Comparison of ENCODE assay signal across 8 cellular contexts in the genomic region with DNA sequence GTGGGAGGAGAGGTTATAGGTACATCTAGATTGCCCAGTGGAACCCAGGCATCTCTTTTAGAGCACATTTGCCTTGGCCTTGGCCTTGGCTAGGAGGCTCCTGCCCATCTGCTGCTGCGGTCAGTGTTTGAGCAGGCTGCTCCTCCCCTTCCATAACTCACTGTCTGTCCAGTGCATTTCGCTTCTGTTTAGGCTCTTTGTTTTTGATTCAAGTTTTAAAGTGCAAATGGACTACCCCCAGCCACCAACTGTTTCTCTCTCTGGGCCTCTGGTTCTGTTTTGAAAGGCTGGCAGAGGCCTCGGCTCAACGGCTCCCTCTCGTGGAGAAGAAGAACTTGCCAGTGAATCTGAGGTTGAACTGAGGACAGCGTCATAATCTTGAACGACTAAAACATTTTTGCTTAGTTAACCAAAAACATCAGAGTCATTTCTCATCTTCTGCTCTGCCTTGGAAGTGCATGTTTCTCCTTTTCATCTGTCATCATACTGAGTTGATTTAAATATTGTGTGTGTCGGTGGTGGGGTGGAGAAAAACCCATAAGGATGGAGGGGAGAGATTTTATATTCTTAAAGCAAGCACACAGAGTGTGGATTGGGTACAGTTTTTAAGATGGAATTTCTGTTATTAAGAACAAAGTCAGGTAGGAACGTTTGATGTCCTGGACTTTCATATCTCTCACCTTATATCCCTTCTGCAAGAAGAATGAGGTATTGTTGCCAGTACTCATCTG.
A peak's percentile ranks its signal among the peaks of the same experiment; 100 is the strongest.
DNase-seq lines count a peak whose midpoint lies in the region; ATAC-seq and FAIRE-seq lines count a peak whose summit lies in the region.

No MANE protein-coding gene starts in this region.

- H4K8ac ChIP-seq in neuronal stem cell (ENCODE audit: low read depth, low read length), result no peak overlapping the region

- H3K9me3 ChIP-seq in neuronal stem cell (replicated peaks in 1 of 2; ENCODE audit: control insufficient read depth in 2 of 2, insufficient read depth in 1 of 2, low read depth in 1 of 2, low read length in 2 of 2), result no peaks in the 10 kb centered on the region

- no peak overlapping the region for H2AK5ac ChIP-seq in neuronal stem cell (ENCODE audit: low read depth, low read length)

- no peak overlapping the region for H3K14ac ChIP-seq in neuronal stem cell (ENCODE audit: low read length)

- no peak for FAIRE-seq in RCC 7860 (lab: Jason Lieb, UNC)

- no peak overlapping the region for H4K91ac ChIP-seq in neuronal stem cell (ENCODE audit: low read depth, low read length, poor library complexity)

- no peak overlapping the region for H3K4ac ChIP-seq in neuronal stem cell (ENCODE audit: low read length)

- no peak overlapping the region for H2BK12ac ChIP-seq in neuronal stem cell (ENCODE audit: low read length)

- peaks cover 0 to 3% of the 10 kb centered on the region in 2 donors for H3K4me1 ChIP-seq in neuronal stem cell (ENCODE audit: control insufficient read depth in 2 of 2, insufficient read depth in 1 of 2, low read depth in 1 of 2, low read length in 2 of 2)

- ATAC-seq in HG02798 (IDR thresholded peaks at IDR 0.05; ENCODE audit: poor library complexity, unreplicated experiment), result peak; percentile 42
- peak; percentile 87 for ATAC-seq in activated T-helper 17 cell treated with anti-CD3 and anti-CD28 coated beads, Interleukin-2, amount 50 U/mL, for 72 hours (replicated peaks)
- ATAC-seq in HG03280 (IDR thresholded peaks at IDR 0.05; ENCODE audit: unreplicated experiment), result no peak

- H3K27me3 Mint-ChIP-seq in activated T-helper 17 cell treated with anti-CD3 and anti-CD28 coated beads, Interleukin-2, amount 50 U/mL, for 72 hours, result no peaks in the 10 kb centered on the region

- no peak overlapping the region for H3K4me3 ChIP-seq in neuronal stem cell (ENCODE audit: low read length in 2 of 2)

- no peak overlapping the region for H3K4me2 ChIP-seq in neuronal stem cell (ENCODE audit: insufficient read depth, low read length, poor library complexity, severe bottlenecking)

- peaks cover 25% of the 10 kb centered on the region for H3K4me1 Mint-ChIP-seq in activated T-helper 17 cell treated with anti-CD3 and anti-CD28 coated beads, Interleukin-2, amount 50 U/mL, for 72 hours

- peak overlapping the region; percentile 60 for H3K27ac Mint-ChIP-seq in activated T-helper 17 cell treated with anti-CD3 and anti-CD28 coated beads, Interleukin-2, amount 50 U/mL, for 72 hours

- no peaks in the 10 kb centered on the region for H3K27me3 ChIP-seq in neuronal stem cell (ENCODE audit: control insufficient read depth in 3 of 3, insufficient read depth in 3 of 3, low read depth in 1 of 3, low read length in 3 of 3)

- H3K23ac ChIP-seq in neuronal stem cell (ENCODE audit: low read depth, low read length, poor library complexity), result no peak overlapping the region

- H3K79me1 ChIP-seq in neuronal stem cell (ENCODE audit: low read depth, low read length), result peaks cover 2% of the 10 kb centered on the region

- peaks cover 95% of the 10 kb centered on the region for H3K36me3 Mint-ChIP-seq in activated T-helper 17 cell treated with anti-CD3 and anti-CD28 coated beads, Interleukin-2, amount 50 U/mL, for 72 hours (ENCODE audit: low read depth)

- H3K36me3 ChIP-seq in neuronal stem cell (replicated peaks in 1 of 2; ENCODE audit: control insufficient read depth in 2 of 2, insufficient read depth in 2 of 2, low read length in 2 of 2), result peaks cover 24 to 71% of the 10 kb centered on the region in 2 donors

- no peaks in the 10 kb centered on the region for H3K9me3 Mint-ChIP-seq in activated T-helper 17 cell treated with anti-CD3 and anti-CD28 coated beads, Interleukin-2, amount 50 U/mL, for 72 hours

- DNase-seq in CMK (ENCODE audit: low read depth), result peak; percentile 24
- DNase-seq in RCC 7860 (ENCODE audit: low spot score), result peak; percentile 24
- DNase-seq in fibroblast of peridontal ligament (ENCODE audit: extremely low read depth), result peak; percentile 91
- DNase-seq in neuronal stem cell (ENCODE audit: low spot score), result peak; percentile 47
- DNase-seq in stromal cell of bone marrow (ENCODE audit: low read depth), result peak; percentile 81

- no peak overlapping the region for H2AFZ ChIP-seq in neuronal stem cell (ENCODE audit: low read length)

- H3K27ac ChIP-seq in neuronal stem cell (replicated peaks; ENCODE audit: low read length), result no peak overlapping the region

- peak overlapping the region; percentile 15 for H3K4me3 Mint-ChIP-seq in activated T-helper 17 cell treated with anti-CD3 and anti-CD28 coated beads, Interleukin-2, amount 50 U/mL, for 72 hours

- H2BK15ac ChIP-seq in neuronal stem cell (ENCODE audit: low read length), result no peak overlapping the region

- no peak overlapping the region for H2BK120ac ChIP-seq in neuronal stem cell (ENCODE audit: low read depth, low read length)

- H2BK5ac ChIP-seq in neuronal stem cell (ENCODE audit: low read length), result no peak overlapping the region

- H3K9ac ChIP-seq in neuronal stem cell (ENCODE audit: low read depth, low read length, poor library complexity), result no peak overlapping the region

- WGBS in neuronal stem cell (ENCODE audit: extremely low coverage in 2 of 2, insufficient read length in 2 of 2, insufficient replicate concordance in 1 of 2), 2 donors, result no CpG with 5 or more reads among the region's 9 CpGs

- no peak overlapping the region for H3K18ac ChIP-seq in neuronal stem cell (ENCODE audit: low read length)

Comparison
In these comparisons a context has a peak if more than half of its experiments do, and no peak if none do; other contexts are left out.
1. DNase-seq: peak in every context shown above with its lines; median percentile 91 in fibroblast of peridontal ligament; 81 in stromal cell of bone marrow; 47 in neuronal stem cell; 24 in CMK; 24 in RCC 7860.